ENCODE assay signal across 30 cellular contexts in genomic region chr6:84018453-84019061, GRCh38. TPM values are rescaled to one million over a fixed set of nuclear protein-coding genes. Genes with fewer than 3 reads are reported as not detected.
A peak's percentile ranks its signal among the peaks of the same experiment; 100 is the strongest.
DNase-seq lines count a peak whose midpoint lies in the region; TF ChIP-seq lines count a peak whose summit lies in the region.
"Had no signal": no experiment of that assay in that cellular context is flagged by ENCODE, and none has a peak within 500 bp of the region (broad histone marks: within the 10 kb centered on the region; RNA-seq: fewer than 3 reads in every experiment).

No MANE protein-coding gene starts in this region.

- H3K4ac ChIP-seq in mesenchymal stem cell (ENCODE audit: low read depth in 1 of 2, low read length in 2 of 2): no peak overlapping the region

- H2BK5ac ChIP-seq in mesenchymal stem cell (ENCODE audit: low read depth, low read length, poor library complexity, severe bottlenecking): no peak overlapping the region

- H3K27ac ChIP-seq in mesenchymal stem cell (ENCODE audit: low read length, poor library complexity, severe bottlenecking): no peak overlapping the region
- H3K27ac ChIP-seq: esophagus squamous epithelium, heart right ventricle, SJSA1, thoracic aorta, uterus had no signal

- H3K9ac ChIP-seq in ES-I3 (ENCODE audit: low read depth, low read length) (peak overlapping the region; percentile 27; the same call in 1 of the 2 replicates), endocrine pancreas (ENCODE audit: control insufficient read depth, insufficient read depth, low read length) (no peak overlapping the region), mesenchymal stem cell (ENCODE audit: low read length) (no peak overlapping the region)

- no peak overlapping the region for H3K23ac ChIP-seq in mesenchymal stem cell (ENCODE audit: low read length in 2 of 2)

- H3K18ac ChIP-seq in mesenchymal stem cell (ENCODE audit: low read depth in 1 of 2, low read length in 2 of 2): no peak overlapping the region

- H3K27me3 ChIP-seq in endocrine pancreas (ENCODE audit: control insufficient read depth, insufficient read depth, low read length) (no peaks in the 10 kb centered on the region), mesenchymal stem cell (ENCODE audit: control insufficient read depth in 1 of 2, insufficient read depth in 1 of 2, low read length in 2 of 2) (peaks cover 0 to 8% of the 10 kb centered on the region in 2 experiments)
- H3K27me3 ChIP-seq: esophagus squamous epithelium, SJSA1, uterus had no signal

- H2AFZ ChIP-seq in mesenchymal stem cell (ENCODE audit: low read depth, low read length): peak overlapping the region; percentile 4

- no peak overlapping the region for H2BK15ac ChIP-seq in mesenchymal stem cell (ENCODE audit: low read depth, poor library complexity, severe bottlenecking)

- no peaks in the 10 kb centered on the region for H3K36me3 Mint-ChIP-seq in progenitor cell of endocrine pancreas (ENCODE audit: insufficient read depth)
- no peaks in the 10 kb centered on the region for H3K36me3 Mint-ChIP-seq in activated T-cell treated with anti-CD3 and anti-CD28 coated beads, Interleukin-2, amount 50 U/mL, for 24 hours (ENCODE audit: low read depth)
- H3K36me3 Mint-ChIP-seq: memory B cell had no signal

- no peak overlapping the region for H3K14ac ChIP-seq in mesenchymal stem cell (ENCODE audit: low read length in 2 of 2)

- H3K4me3 ChIP-seq in endocrine pancreas (ENCODE audit: control insufficient read depth, insufficient read depth, low read length): peak overlapping the region; percentile 47
- H3K4me3 ChIP-seq in mesenchymal stem cell (ENCODE audit: insufficient read depth in 1 of 2, low read depth in 1 of 2, low read length in 2 of 2): no peak overlapping the region
- H3K4me3 ChIP-seq: esophagus squamous epithelium, heart right ventricle, MG63, SJSA1, thoracic aorta, uterus had no signal

- no peak overlapping the region for H3K27ac Mint-ChIP-seq in progenitor cell of endocrine pancreas
- no peak overlapping the region for H3K27ac Mint-ChIP-seq in activated T-cell treated with anti-CD3 and anti-CD28 coated beads, Interleukin-2, amount 50 U/mL, for 24 hours
- H3K27ac Mint-ChIP-seq: activated CD4-positive, alpha-beta T cell treated with anti-CD3 and anti-CD28 coated beads, Interleukin-2, amount 10 ng/mL, durations not matched to agents 7 days and 5 days; activated naive CD8-positive, alpha-beta T cell treated with anti-CD3 and anti-CD28 coated beads, Interleukin-2, amount 50 U/mL, for 24 hours; activated T-cell treated with anti-CD3 and anti-CD28 coated beads, Interleukin-2, amount 50 U/mL, for 72 hours; memory B cell; stimulated activated naive CD8-positive, alpha-beta T cell treated with anti-CD3 and anti-CD28 coated beads, Interleukin-15, amount 100 ng/mL, for 72 hours had no signal

- H3K79me1 ChIP-seq in mesenchymal stem cell (replicated peaks; ENCODE audit: low read length, poor library complexity, severe bottlenecking): no peaks in the 10 kb centered on the region

- no peaks in the 10 kb centered on the region for H3K27me3 Mint-ChIP-seq in progenitor cell of endocrine pancreas
- H3K27me3 Mint-ChIP-seq in activated T-cell treated with anti-CD3 and anti-CD28 coated beads, Interleukin-2, amount 50 U/mL, for 24 hours: peaks cover 27% of the 10 kb centered on the region

- H3K9me3 ChIP-seq in ES-I3 (ENCODE audit: control insufficient read depth, insufficient read depth, low read length) (no peaks in the 10 kb centered on the region), endocrine pancreas (ENCODE audit: control insufficient read depth, low read length) (no peaks in the 10 kb centered on the region), mesenchymal stem cell (ENCODE audit: control insufficient read depth, low read length) (no peaks in the 10 kb centered on the region)
- H3K9me3 ChIP-seq: esophagus squamous epithelium, heart right ventricle, MG63, SJSA1, thoracic aorta, uterus had no signal

- H2AK5ac ChIP-seq in mesenchymal stem cell (ENCODE audit: low read length, severe bottlenecking): no peak overlapping the region

- H2BK12ac ChIP-seq in mesenchymal stem cell (ENCODE audit: low read length in 2 of 2): no peak overlapping the region

- no peaks in the 10 kb centered on the region for H3K4me1 Mint-ChIP-seq in progenitor cell of endocrine pancreas (ENCODE audit: low read depth)
- no peaks in the 10 kb centered on the region for H3K4me1 Mint-ChIP-seq in activated T-cell treated with anti-CD3 and anti-CD28 coated beads, Interleukin-2, amount 50 U/mL, for 24 hours (ENCODE audit: low read depth)
- H3K4me1 Mint-ChIP-seq: activated CD4-positive, alpha-beta T cell treated with anti-CD3 and anti-CD28 coated beads, Interleukin-2, amount 10 ng/mL, durations not matched to agents 7 days and 5 days; activated naive CD8-positive, alpha-beta T cell treated with anti-CD3 and anti-CD28 coated beads, Interleukin-2, amount 50 U/mL, for 24 hours; memory B cell; stimulated activated naive CD8-positive, alpha-beta T cell treated with anti-CD3 and anti-CD28 coated beads, Interleukin-15, amount 100 ng/mL, for 72 hours had no signal

- no peak for TF ChIP-seq CTCF in progenitor cell of endocrine pancreas (IDR thresholded peaks at IDR 0.05; ENCODE audit: unreplicated experiment)

- no CpG with 5 or more reads among the region's 1 CpG for WGBS in mesenchymal stem cell

- H3K4me1 ChIP-seq in ES-I3 (ENCODE audit: insufficient read depth, low read length) (0 out of 2 replicates have a peak, but pooled peaks cover 5% of the 10 kb centered on the region), endocrine pancreas (ENCODE audit: control insufficient read depth, insufficient read depth, low read length) (no peaks in the 10 kb centered on the region), mesenchymal stem cell (ENCODE audit: control insufficient read depth, insufficient read depth, low read depth, low read length) (no peaks in the 10 kb centered on the region)
- H3K4me1 ChIP-seq: esophagus squamous epithelium, heart right ventricle, SJSA1, uterus had no signal

- DNase-seq in NCI-H82 (lab: John Stamatoyannopoulos, UW): peak; percentile 35
- DNase-seq in mesenchymal stem cell: no peak
- DNase-seq in progenitor cell of endocrine pancreas (ENCODE audit: low spot score, unreplicated experiment): no peak
- DNase-seq in activated T-cell treated with anti-CD3 and anti-CD28 coated beads, Interleukin-2, amount 50 U/mL, for 24 hours: no peak
- no peak for DNase-seq in hypothalamus (lab: John Stamatoyannopoulos, UW)
- DNase-seq in NCI-H2227 (lab: John Stamatoyannopoulos, UW; ENCODE audit: unreplicated experiment): no peak
- DNase-seq: activated CD4-positive, alpha-beta T cell treated with anti-CD3 and anti-CD28 coated beads, Interleukin-2, amount 10 ng/mL, durations not matched to agents 7 days and 5 days; activated naive CD4-positive, alpha-beta T cell; activated naive CD8-positive, alpha-beta T cell treated with anti-CD3 and anti-CD28 coated beads, Interleukin-2, amount 50 U/mL, for 24 hours; activated T-cell treated with anti-CD3 and anti-CD28 coated beads, Interleukin-2, amount 50 U/mL, for 72 hours; caudate nucleus; cortex of kidney; DMS79; esophagus squamous epithelium; foreskin melanocyte; GF-D8; heart right ventricle; MG63; NCI-H1105; NCI-H187 treated with DMSO at 0.1 percent for 48 hours; RPMI8226; stimulated activated CD4-positive, alpha-beta T cell treated with anti-CD3 and anti-CD28 coated beads, Interleukin-12 subunit alpha, Interleukin-12 subunit beta, amount 100 ng/mL, for 4 hours; stimulated activated CD4-positive, alpha-beta T cell treated with anti-CD3 and anti-CD28 coated beads, Interleukin-2, amount 100 ng/mL, for 48 hours; stimulated activated naive CD8-positive, alpha-beta T cell treated with anti-CD3 and anti-CD28 coated beads, Interleukin-15, amount 100 ng/mL, for 72 hours; uterus had no signal

- H4K8ac ChIP-seq in mesenchymal stem cell (ENCODE audit: low read length): no peak overlapping the region

- H3K4me2 ChIP-seq in mesenchymal stem cell (ENCODE audit: low read length, poor library complexity, severe bottlenecking): no peak overlapping the region

- no peak overlapping the region for H3K4me3 Mint-ChIP-seq in progenitor cell of endocrine pancreas (ENCODE audit: low read depth)
- no peak overlapping the region for H3K4me3 Mint-ChIP-seq in activated T-cell treated with anti-CD3 and anti-CD28 coated beads, Interleukin-2, amount 50 U/mL, for 24 hours
- H3K4me3 Mint-ChIP-seq: activated CD4-positive, alpha-beta T cell treated with anti-CD3 and anti-CD28 coated beads, Interleukin-2, amount 10 ng/mL, durations not matched to agents 7 days and 5 days; activated naive CD8-positive, alpha-beta T cell treated with anti-CD3 and anti-CD28 coated beads, Interleukin-2, amount 50 U/mL, for 24 hours; activated T-cell treated with anti-CD3 and anti-CD28 coated beads, Interleukin-2, amount 50 U/mL, for 72 hours; memory B cell; stimulated activated naive CD8-positive, alpha-beta T cell treated with anti-CD3 and anti-CD28 coated beads, Interleukin-15, amount 100 ng/mL, for 72 hours had no signal

- no peaks in the 10 kb centered on the region for H3K9me3 Mint-ChIP-seq in progenitor cell of endocrine pancreas (ENCODE audit: low read depth)
- no peaks in the 10 kb centered on the region for H3K9me3 Mint-ChIP-seq in activated T-cell treated with anti-CD3 and anti-CD28 coated beads, Interleukin-2, amount 50 U/mL, for 24 hours
- H3K9me3 Mint-ChIP-seq: activated CD4-positive, alpha-beta T cell treated with anti-CD3 and anti-CD28 coated beads, Interleukin-2, amount 10 ng/mL, durations not matched to agents 7 days and 5 days; activated naive CD8-positive, alpha-beta T cell treated with anti-CD3 and anti-CD28 coated beads, Interleukin-2, amount 50 U/mL, for 24 hours; activated T-cell treated with anti-CD3 and anti-CD28 coated beads, Interleukin-2, amount 50 U/mL, for 72 hours; memory B cell; stimulated activated naive CD8-positive, alpha-beta T cell treated with anti-CD3 and anti-CD28 coated beads, Interleukin-15, amount 100 ng/mL, for 72 hours had no signal

- H2BK120ac ChIP-seq in mesenchymal stem cell (ENCODE audit: low read depth, low read length): no peak overlapping the region

- H4K91ac ChIP-seq in mesenchymal stem cell (ENCODE audit: low read length): no peak overlapping the region

- H3K36me3 ChIP-seq in ES-I3 (ENCODE audit: insufficient read depth, low read length): no peaks in the 10 kb centered on the region
- no peaks in the 10 kb centered on the region for H3K36me3 ChIP-seq in endocrine pancreas (ENCODE audit: control insufficient read depth, insufficient read depth, low read length)
- no peaks in the 10 kb centered on the region for H3K36me3 ChIP-seq in mesenchymal stem cell (ENCODE audit: control insufficient read depth in 1 of 2, insufficient read depth in 2 of 2, low read depth in 1 of 2, low read length in 2 of 2)
- H3K36me3 ChIP-seq: esophagus squamous epithelium, heart right ventricle, MG63, SJSA1, thoracic aorta, uterus had no signal

RNA-seq across cellular contexts. Expression of gene MRAP2, which starts 15.0 kb away (rescaled TPM):
- polyA plus RNA-seq in mesenchymal stem cell (2013, experiment 1 of 2): not detected
- not detected for polyA plus RNA-seq in mesenchymal stem cell (2013, experiment 2 of 2)
- total RNA-seq in progenitor cell of endocrine pancreas: 1.1 TPM in 2 replicates
- total RNA-seq: activated CD4-positive, alpha-beta T cell treated with anti-CD3 and anti-CD28 coated beads, Interleukin-2, amount 10 ng/mL, durations not matched to agents 7 days and 5 days; activated T-cell treated with anti-CD3 and anti-CD28 coated beads, Interleukin-2, amount 50 U/mL, for 72 hours; SJSA1 had no signal
